8 cellular contexts compared by ENCODE assay signal in the genomic region with DNA sequence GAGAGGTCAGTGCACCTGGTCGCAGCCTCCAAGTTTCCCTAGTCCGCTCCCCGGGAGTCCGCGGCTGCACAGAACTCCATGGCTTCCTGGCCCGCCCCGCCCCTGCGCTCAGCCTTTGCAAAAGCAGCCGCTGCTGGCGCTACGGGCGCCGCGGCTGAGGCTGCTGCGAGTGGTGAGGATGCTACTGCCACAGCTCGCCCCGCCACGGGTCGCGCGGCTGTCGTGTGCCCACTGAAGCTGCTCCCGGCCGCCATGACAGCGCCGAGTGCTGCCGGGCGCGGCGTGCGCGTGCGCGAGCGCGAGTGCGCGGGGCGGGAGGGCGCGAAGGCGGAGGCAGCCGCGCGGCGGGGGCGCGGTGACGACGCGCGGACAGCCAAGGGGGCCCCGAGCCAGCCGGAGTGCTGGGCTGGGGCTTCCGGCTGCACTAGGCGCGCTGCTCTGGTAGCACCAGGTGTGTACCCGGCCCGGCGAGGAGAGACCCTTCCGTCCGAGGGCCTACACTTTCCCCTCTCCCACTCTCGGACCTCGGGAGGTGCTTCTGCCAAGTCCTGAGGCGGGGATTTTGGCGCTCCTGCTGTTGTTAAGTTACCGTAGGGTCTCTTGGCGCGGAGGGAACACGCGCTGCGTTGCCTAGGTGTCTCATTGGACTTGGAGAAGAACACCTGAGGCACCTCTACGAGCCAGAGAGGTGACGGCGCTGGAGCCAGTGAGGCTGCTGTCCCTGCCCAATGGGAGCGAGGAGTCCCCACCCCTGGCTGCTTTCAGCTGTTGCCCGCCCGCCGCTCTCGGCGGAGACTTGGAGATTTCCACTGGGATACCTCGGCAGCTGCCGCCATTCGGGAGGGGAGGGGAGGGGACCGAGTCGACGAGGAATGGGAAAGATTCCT. TPM values are rescaled to one million over a fixed set of nuclear protein-coding genes. Genes with fewer than 3 reads are reported as not detected.
DNase-seq lines count a peak whose midpoint lies in the region; ATAC-seq, FAIRE-seq and TF ChIP-seq lines count a peak whose summit lies in the region.

No MANE protein-coding gene starts in this region.

- peak overlapping the region; percentile 95 for H3K4me2 ChIP-seq in GM23248 (ENCODE audit: unreplicated experiment)
- H3K4me2 ChIP-seq in Karpas-422 (ENCODE audit: low read depth, low read length, poor library complexity, severe bottlenecking) = peak overlapping the region; percentile 95
- peak overlapping the region; percentile 82 for H3K4me2 ChIP-seq in neural cell (ENCODE audit: low read length)

- H3K27me3 ChIP-seq in GM23248 (replicated peaks; ENCODE audit: insufficient read depth) (no peaks in the 10 kb centered on the region), Karpas-422 (ENCODE audit: low read length) (no peaks in the 10 kb centered on the region), neural cell (ENCODE audit: insufficient read depth, low read depth, low read length) (no peaks in the 10 kb centered on the region)

- H3K4me3 Mint-ChIP-seq in stimulated activated naive CD8-positive, alpha-beta T cell treated with anti-CD3 and anti-CD28 coated beads, Interleukin-15, amount 100 ng/mL, for 72 hours = peak overlapping the region; percentile 99 to 100

- in situ Hi-C loops in GM23248 (cut with MboI) = no loop called here

- H3K9me3 Mint-ChIP-seq in stimulated activated naive CD8-positive, alpha-beta T cell treated with anti-CD3 and anti-CD28 coated beads, Interleukin-15, amount 100 ng/mL, for 72 hours = no peaks in the 10 kb centered on the region

- peak; percentile 16 for TF ChIP-seq RAD21 in neural cell (conservative IDR thresholded peaks at IDR 0.05)

- 1 to 2% methylated on average over 54 to 68 of the region's 87 CpGs for WGBS in GM23248 (ENCODE audit: low coverage in 1 of 2, low lambda C conversion rate in 2 of 2, missing lambda C conversion rate in 2 of 2), 2 experiments

- H3K4me1 ChIP-seq in GM23248 (ENCODE audit: insufficient read depth) (peaks cover 4% of the 10 kb centered on the region), Karpas-422 (ENCODE audit: low read length) (peaks cover 28% of the 10 kb centered on the region)

- peak; percentile 92 for ATAC-seq in stimulated activated naive CD8-positive, alpha-beta T cell treated with anti-CD3 and anti-CD28 coated beads, Interleukin-15, amount 100 ng/mL, for 72 hours

- peak overlapping the region; percentile 99 for H3K27ac Mint-ChIP-seq in stimulated activated naive CD8-positive, alpha-beta T cell treated with anti-CD3 and anti-CD28 coated beads, Interleukin-15, amount 100 ng/mL, for 72 hours

- H2AFZ ChIP-seq in GM23248 = peak overlapping the region; percentile 99
- H2AFZ ChIP-seq in Karpas-422 (ENCODE audit: low read length) = peak overlapping the region; percentile 99
- peak overlapping the region; percentile 96 for H2AFZ ChIP-seq in neural cell (ENCODE audit: low read depth, low read length)

- H3K27ac ChIP-seq in GM23248 (no peak overlapping the region), Karpas-422 (ENCODE audit: low read length) (peak overlapping the region; percentile 62), neural cell (ENCODE audit: low read length) (peak overlapping the region; percentile 84)

- H3K9me3 ChIP-seq in GM23248 (ENCODE audit: low read depth) = no peaks in the 10 kb centered on the region
- no peaks in the 10 kb centered on the region for H3K9me3 ChIP-seq in Karpas-422 (ENCODE audit: low read length)
- no peaks in the 10 kb centered on the region for H3K9me3 ChIP-seq in neural cell (ENCODE audit: low read length)

- H3K79me2 ChIP-seq in GM23248 (ENCODE audit: insufficient read depth) = no peaks in the 10 kb centered on the region
- H3K79me2 ChIP-seq in Karpas-422 (ENCODE audit: low read length) = peaks cover 43% of the 10 kb centered on the region
- H3K79me2 ChIP-seq in neural cell (replicated peaks; ENCODE audit: insufficient read depth, low read length) = no peaks in the 10 kb centered on the region

- H3K4me3 ChIP-seq in GM23248 = peak overlapping the region; percentile 88
- peak overlapping the region; percentile 80 for H3K4me3 ChIP-seq in Karpas-422 (ENCODE audit: low read length)
- peak overlapping the region; percentile 98 for H3K4me3 ChIP-seq in fibroblast of villous mesenchyme (ENCODE audit: low read depth, low read length)
- peak overlapping the region; percentile 99 for H3K4me3 ChIP-seq in neural cell (ENCODE audit: low read length)

- TF ChIP-seq EP300 in neural cell (conservative IDR thresholded peaks at IDR 0.05; ENCODE audit: poor library complexity, severe bottlenecking) = peak; percentile 32

- no peaks in the 10 kb centered on the region for H3F3A ChIP-seq in GM23248 (ENCODE audit: insufficient read depth)
- H3F3A ChIP-seq in neural cell (ENCODE audit: insufficient read depth, low read length, poor library complexity, severe bottlenecking) = peaks cover 3% of the 10 kb centered on the region

- H3K9me2 ChIP-seq in GM23248 (ENCODE audit: insufficient read depth) (no peaks in the 10 kb centered on the region), Karpas-422 (replicated peaks; ENCODE audit: insufficient read depth, low read length) (no peaks in the 10 kb centered on the region), neural cell (ENCODE audit: insufficient read depth, low read length) (no peaks in the 10 kb centered on the region)

- H3K36me3 ChIP-seq in GM23248 (ENCODE audit: low read depth) = no peaks in the 10 kb centered on the region
- H3K36me3 ChIP-seq in Karpas-422 (ENCODE audit: insufficient read depth, low read length) = peaks cover 11% of the 10 kb centered on the region; the same call in 1 of the 2 replicates
- no peaks in the 10 kb centered on the region for H3K36me3 ChIP-seq in neural cell (ENCODE audit: insufficient read depth, low read length)

- H3K27me3 Mint-ChIP-seq in stimulated activated naive CD8-positive, alpha-beta T cell treated with anti-CD3 and anti-CD28 coated beads, Interleukin-15, amount 100 ng/mL, for 72 hours = no peaks in the 10 kb centered on the region

- no peaks in the 10 kb centered on the region for H4K20me1 ChIP-seq in GM23248 (ENCODE audit: insufficient read depth)
- no peaks in the 10 kb centered on the region for H4K20me1 ChIP-seq in Karpas-422 (ENCODE audit: insufficient read depth, low read depth, low read length)
- no peaks in the 10 kb centered on the region for H4K20me1 ChIP-seq in neural cell (ENCODE audit: insufficient read depth)

- H3K9ac ChIP-seq in GM23248 (peak overlapping the region; percentile 79), Karpas-422 (ENCODE audit: low read length) (peak overlapping the region; percentile 96), neural cell (ENCODE audit: low read length) (peak overlapping the region; percentile 94)

- TF ChIP-seq CTCF in fibroblast of villous mesenchyme (IDR thresholded peaks at IDR 0.05; ENCODE audit: insufficient read depth, low read depth, low read length) (no peak), neural cell (IDR thresholded peaks at IDR 0.05; ENCODE audit: poor library complexity, severe bottlenecking) (no peak)

- peaks cover 25% of the 10 kb centered on the region for H3K4me1 Mint-ChIP-seq in stimulated activated naive CD8-positive, alpha-beta T cell treated with anti-CD3 and anti-CD28 coated beads, Interleukin-15, amount 100 ng/mL, for 72 hours

- peak; percentile 71 for DNase-seq in EH (ENCODE audit: low read depth)
- peak; percentile 86 for DNase-seq in GM23248
- peak; percentile 96 for DNase-seq in Karpas-422
- DNase-seq in RCC 7860 (ENCODE audit: low spot score) = peak; percentile 33
- peak; percentile 76 for DNase-seq in activated T-helper 9 cell treated with anti-CD3 and anti-CD28 coated beads, Interleukin-2, amount 50 U/mL, for 16 hours (ENCODE audit: low read depth)
- peak; percentile 77 for DNase-seq in fibroblast of villous mesenchyme (ENCODE audit: low read depth)
- DNase-seq in stimulated activated naive CD8-positive, alpha-beta T cell treated with anti-CD3 and anti-CD28 coated beads, Interleukin-15, amount 100 ng/mL, for 72 hours = peak; percentile 86 to 89

- FAIRE-seq in RCC 7860 (lab: Jason Lieb, UNC) = no peak

TF ChIP-seq in neural cell, 6 proteins besides CTCF, POLR2A, EP300 and RAD21:
- TF ChIP-seq SMC3 (conservative IDR thresholded peaks at IDR 0.05; ENCODE audit: poor library complexity) (no peak), TAF1 (IDR thresholded peaks at IDR 0.05; ENCODE audit: low read depth) (peak; percentile 87), POLR2AphosphoS5 (IDR thresholded peaks at IDR 0.05) (peak; percentile 93), MXI1 (conservative IDR thresholded peaks at IDR 0.05; ENCODE audit: poor library complexity, severe bottlenecking) (peak; percentile 77), EZH2 (IDR thresholded peaks at IDR 0.05; ENCODE audit: borderline replicate concordance, insufficient read depth, low read length, poor library complexity, severe bottlenecking) (no peak)
- TF ChIP-seq, protein P1, sequence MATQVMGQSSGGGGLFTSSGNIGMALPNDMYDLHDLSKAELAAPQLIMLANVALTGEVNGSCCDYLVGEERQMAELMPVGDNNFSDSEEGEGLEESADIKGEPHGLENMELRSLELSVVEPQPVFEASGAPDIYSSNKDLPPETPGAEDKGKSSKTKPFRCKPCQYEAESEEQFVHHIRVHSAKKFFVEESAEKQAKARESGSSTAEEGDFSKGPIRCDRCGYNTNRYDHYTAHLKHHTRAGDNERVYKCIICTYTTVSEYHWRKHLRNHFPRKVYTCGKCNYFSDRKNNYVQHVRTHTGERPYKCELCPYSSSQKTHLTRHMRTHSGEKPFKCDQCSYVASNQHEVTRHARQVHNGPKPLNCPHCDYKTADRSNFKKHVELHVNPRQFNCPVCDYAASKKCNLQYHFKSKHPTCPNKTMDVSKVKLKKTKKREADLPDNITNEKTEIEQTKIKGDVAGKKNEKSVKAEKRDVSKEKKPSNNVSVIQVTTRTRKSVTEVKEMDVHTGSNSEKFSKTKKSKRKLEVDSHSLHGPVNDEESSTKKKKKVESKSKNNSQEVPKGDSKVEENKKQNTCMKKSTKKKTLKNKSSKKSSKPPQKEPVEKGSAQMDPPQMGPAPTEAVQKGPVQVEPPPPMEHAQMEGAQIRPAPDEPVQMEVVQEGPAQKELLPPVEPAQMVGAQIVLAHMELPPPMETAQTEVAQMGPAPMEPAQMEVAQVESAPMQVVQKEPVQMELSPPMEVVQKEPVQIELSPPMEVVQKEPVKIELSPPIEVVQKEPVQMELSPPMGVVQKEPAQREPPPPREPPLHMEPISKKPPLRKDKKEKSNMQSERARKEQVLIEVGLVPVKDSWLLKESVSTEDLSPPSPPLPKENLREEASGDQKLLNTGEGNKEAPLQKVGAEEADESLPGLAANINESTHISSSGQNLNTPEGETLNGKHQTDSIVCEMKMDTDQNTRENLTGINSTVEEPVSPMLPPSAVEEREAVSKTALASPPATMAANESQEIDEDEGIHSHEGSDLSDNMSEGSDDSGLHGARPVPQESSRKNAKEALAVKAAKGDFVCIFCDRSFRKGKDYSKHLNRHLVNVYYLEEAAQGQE (IDR thresholded peaks at IDR 0.05; ENCODE audit: borderline replicate concordance) = peak; percentile 81

RNA-seq across cellular contexts. Expression of a gene that starts 0.6 kb away (rescaled TPM):
- total RNA-seq in GM23248 (2014; rRNA removed; shearing (Covaris generic)) = 15.7 and 17.8 TPM in 2 replicates
- polyA plus RNA-seq in GM23248 (2016; fragmentation: Nextera tagmentation; extraction: Ambion mirVana) (5.7 and 6.6 TPM in 2 replicates), neural cell (7.1 and 12.6 TPM in 2 replicates)
- total RNA-seq in Karpas-422 (2014; rRNA removed; shearing (Covaris generic); ENCODE audit: low replicate concordance) = 113 and 131 TPM in 2 replicates
- 27.4 and 38.4 TPM in 2 replicates for total RNA-seq in fibroblast of villous mesenchyme
- 48.7 TPM in 2 replicates for polyA minus RNA-seq in neural cell

Comparison
In these comparisons a context has a peak if more than half of its experiments do, and no peak if none do; other contexts are left out.
1. DNase-seq: peak in every context shown above with its lines; median percentile 96 in Karpas-422; 88 in stimulated activated naive CD8-positive, alpha-beta T cell treated with anti-CD3 and anti-CD28 coated beads, Interleukin-15, amount 100 ng/mL, for 72 hours; 86 in GM23248; 77 in fibroblast of villous mesenchyme; 76 in activated T-helper 9 cell treated with anti-CD3 and anti-CD28 coated beads, Interleukin-2, amount 50 U/mL, for 16 hours; 71 in EH; 33 in RCC 7860.